Comparison of ENCODE assay signal across 2 cellular contexts in the genomic region with DNA sequence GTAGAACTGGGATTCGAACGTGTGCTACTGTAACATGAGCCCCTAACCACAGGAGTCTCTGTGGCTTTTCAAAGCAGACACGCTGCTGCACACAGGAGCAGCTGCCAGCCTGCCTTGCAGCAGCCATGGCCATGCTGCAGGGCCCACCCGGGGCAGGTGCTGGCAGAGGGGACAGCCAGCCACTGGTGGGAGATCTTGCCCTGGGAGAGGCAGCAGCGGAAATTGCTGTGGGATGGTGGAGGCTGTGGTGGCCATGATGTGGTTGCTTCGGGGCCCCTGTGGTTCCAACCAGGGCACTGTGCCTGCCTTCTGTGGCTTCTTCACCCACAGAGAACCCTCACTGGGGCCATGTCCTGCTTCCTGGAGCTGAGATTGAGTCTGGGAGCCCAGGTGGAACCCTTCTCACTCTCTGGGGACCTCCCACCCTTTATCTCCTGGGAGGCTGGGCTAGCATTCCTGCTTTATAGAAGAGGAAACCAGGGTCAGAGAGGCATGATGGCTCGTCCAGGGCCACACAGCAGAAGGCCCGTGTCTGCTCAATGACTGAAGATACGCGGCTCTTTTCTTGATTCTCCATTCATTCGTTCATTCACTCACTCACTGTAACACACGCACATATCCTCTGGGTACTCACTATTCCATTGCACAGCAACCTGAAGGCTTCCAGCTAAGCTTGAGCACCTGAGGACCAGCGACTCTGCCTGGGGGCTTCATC. TPM values are rescaled to one million over a fixed set of nuclear protein-coding genes. Genes with fewer than 3 reads are reported as not detected.
"Had no signal": no experiment of that assay in that cellular context is flagged by ENCODE, and none has a peak within 500 bp of the region (broad histone marks: within the 10 kb centered on the region; RNA-seq: fewer than 3 reads in every experiment).

No MANE protein-coding gene starts in this region.

RNA-seq across cellular contexts. Expression of gene GRAPL, which starts 37.2 kb away (rescaled TPM):
- total RNA-seq: astrocyte, occipital lobe had no signal
